8 cellular contexts compared by ENCODE assay signal in the genomic region with DNA sequence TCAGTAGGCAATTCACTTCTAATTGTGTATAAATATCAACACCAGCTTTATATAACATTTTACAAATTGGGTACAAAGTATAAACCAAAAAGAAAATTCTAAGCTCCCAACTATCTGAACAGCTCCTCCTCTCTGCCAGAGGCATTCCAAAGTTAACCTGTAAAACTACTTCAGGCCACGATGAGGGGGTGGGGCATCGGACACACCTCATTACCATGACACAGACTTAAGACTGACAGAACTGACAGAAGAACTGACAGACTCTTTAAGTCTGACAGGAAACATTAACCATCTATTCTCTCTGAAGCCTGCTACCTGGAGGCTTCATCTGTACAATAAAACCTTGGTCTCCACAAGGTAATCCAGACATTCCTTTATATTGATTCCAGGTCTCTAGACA. TPM values are rescaled to one million over a fixed set of nuclear protein-coding genes. Genes with fewer than 3 reads are reported as not detected.
DNase-seq lines count a peak whose midpoint lies in the region; ATAC-seq and TF ChIP-seq lines count a peak whose summit lies in the region.

No MANE protein-coding gene starts in this region.

- H3K9me3 Mint-ChIP-seq in Calu3 (ENCODE audit: low read depth, unreplicated experiment): no peaks in the 10 kb centered on the region

- intact Hi-C loops in Calu3 (cut with micrococcal nuclease; ENCODE audit: unreplicated experiment): loop anchor here (5.0 kb wide), 1 partner anchor 115 kb away; a partner anchor contains a TSS
- intact Hi-C loops in esophagus squamous epithelium (cut with DNase I): no loop called here
- intact Hi-C loops in sigmoid colon (cut with DNase I): no loop called here

- peaks cover 17% of the 10 kb centered on the region for H3K36me3 Mint-ChIP-seq in Calu3 (ENCODE audit: insufficient read depth, unreplicated experiment)

- DNase-seq in Calu3 (peak; percentile 77), Peyer's patch (peak in 2 of 3 donors; percentile 70 to 73), esophagus squamous epithelium (lab: John Stamatoyannopoulos, UW) (no peak), sigmoid colon (no peak), OCI-M2 (lab: John Stamatoyannopoulos, UW; ENCODE audit: unreplicated experiment) (no peak)
- DNase-seq in NK-92 treated with Interleukin-12 subunit alpha and Interleukin-12 subunit beta, amount 100 ng/mL, for 24 hours (lab: John Stamatoyannopoulos, UW): no peak

- H3K27ac ChIP-seq in Peyer's patch (peak overlapping the region in 3 of 4 donors; percentile 81 to 98 (median 97)), esophagus squamous epithelium (peak overlapping the region; percentile 91 to 97 (median 94)), sigmoid colon (peak overlapping the region; percentile 93 to 95 (median 94))

- H3K27me3 Mint-ChIP-seq in Calu3 (ENCODE audit: unreplicated experiment): no peaks in the 10 kb centered on the region

- CTCF ChIA-PET in Calu3 (lab: Charles Lee): interaction anchor here (1.8 kb wide), 1 partner anchor 14 kb away, joined by 4 read pairs; no protein-coding TSS in a partner anchor

- H3K4me1 ChIP-seq in Peyer's patch (peaks cover 4 to 73% (median 13%) of the 10 kb centered on the region in 4 donors), esophagus squamous epithelium (peaks cover 56 to 89% (median 75%) of the 10 kb centered on the region in 3 donors), sigmoid colon (peaks cover 0 to 96% (median 89%) of the 10 kb centered on the region in 4 donors)

- ATAC-seq in HG02973 (IDR thresholded peaks at IDR 0.05; ENCODE audit: unreplicated experiment) (no peak), GM19351 (IDR thresholded peaks at IDR 0.05; ENCODE audit: unreplicated experiment) (no peak)

- TF ChIP-seq POLR2A in Peyer's patch (IDR thresholded peaks at IDR 0.05) (no peak), esophagus squamous epithelium (IDR thresholded peaks at IDR 0.05) (no peak), sigmoid colon (IDR thresholded peaks at IDR 0.05) (no peak)

- no peaks in the 10 kb centered on the region for H3K36me3 ChIP-seq in Peyer's patch
- no peaks in the 10 kb centered on the region for H3K36me3 ChIP-seq in esophagus squamous epithelium
- no peaks in the 10 kb centered on the region for H3K36me3 ChIP-seq in sigmoid colon

- H3K4me3 Mint-ChIP-seq in Calu3 (ENCODE audit: low read depth, unreplicated experiment): peak overlapping the region; percentile 65

- peak overlapping the region; percentile 96 for H3K27ac Mint-ChIP-seq in Calu3 (ENCODE audit: unreplicated experiment)

- H3K27me3 ChIP-seq in Peyer's patch: no peaks in the 10 kb centered on the region
- no peaks in the 10 kb centered on the region for H3K27me3 ChIP-seq in esophagus squamous epithelium
- no peaks in the 10 kb centered on the region for H3K27me3 ChIP-seq in sigmoid colon

- no TSS peak for BruUV-seq in Calu3 (replicated peaks; lab: Mats Ljungman, UMichigan)

- peaks cover 83% of the 10 kb centered on the region for H3K4me1 Mint-ChIP-seq in Calu3 (ENCODE audit: low read depth, unreplicated experiment)

- 12 to 30% methylated on average over 2 of the region's 2 CpGs for WGBS in esophagus squamous epithelium, 2 donors
- 23 to 42% methylated on average over 2 of the region's 2 CpGs for whole genome bisulfite sequencing in sigmoid colon, 2 donors

- no peak overlapping the region for H3K4me3 ChIP-seq in Peyer's patch
- peak overlapping the region in 3 of 4 donors; percentile 15 to 42 (median 17) for H3K4me3 ChIP-seq in esophagus squamous epithelium
- H3K4me3 ChIP-seq in sigmoid colon: peak overlapping the region in 1 of 4 donors; percentile 1

- no peak for TF ChIP-seq EP300 in sigmoid colon (IDR thresholded peaks at IDR 0.05)

- H3K9me3 ChIP-seq in Peyer's patch (no peaks in the 10 kb centered on the region), esophagus squamous epithelium (no peaks in the 10 kb centered on the region), sigmoid colon (no peaks in the 10 kb centered on the region)

- TF ChIP-seq CTCF in Calu3 (IDR thresholded peaks at IDR 0.05; ENCODE audit: unreplicated experiment): no peak
- TF ChIP-seq CTCF in Peyer's patch (IDR thresholded peaks at IDR 0.05): peak in 2 of 6 experiments; percentile 27 to 28
- peak in 1 of 6 experiments; percentile 21 for TF ChIP-seq CTCF in esophagus squamous epithelium (IDR thresholded peaks at IDR 0.05)
- no peak for TF ChIP-seq CTCF in sigmoid colon (IDR thresholded peaks at IDR 0.05)

RNA-seq across cellular contexts. Expression of a gene that starts 12.3 kb away (rescaled TPM):
- total RNA-seq in Calu3 (2022) (61.2 and 66.6 TPM in 2 replicates), Peyer's patch (100 to 1,000 TPM in 1 of 4 donors, 10 to 100 TPM in 3; 53.6 to 137 (median 71.0) TPM), esophagus squamous epithelium (10 to 100 TPM; 52.1 to 94.2 (median 60.5) TPM), sigmoid colon (100 to 1,000 TPM; 105 to 127 (median 119) TPM)
- 10 to 100 TPM in 2 of 3 donors, 1 to 10 TPM in 1; 6.9 to 38.6 (median 11.4) TPM for polyA plus RNA-seq in sigmoid colon

RNA-seq across cellular contexts. Expression of a gene that starts 39.4 kb away (rescaled TPM):
- total RNA-seq in Calu3 (2022) (10.5 and 13.0 TPM in 2 replicates), Peyer's patch (100 to 1,000 TPM in 1 of 4 donors, 10 to 100 TPM in 3; 22.9 to 107 (median 65.3) TPM), esophagus squamous epithelium (10 to 100 TPM in 1 of 4 donors, 1 to 10 TPM in 3; 6.4 to 15.1 (median 7.3) TPM), sigmoid colon (10 to 100 TPM; 22.1 to 35.3 (median 26.9) TPM)
- polyA plus RNA-seq in sigmoid colon: 100 to 1,000 TPM in 1 of 3 donors, 1 to 10 TPM in 2; 8.7 to 107 (median 9.6) TPM

Comparison
In these comparisons a context has a peak if more than half of its experiments do, and no peak if none do; other contexts are left out.
1. DNase-seq: peak in Calu3 (single experiment) and Peyer's patch (2 of 3); none in esophagus squamous epithelium (single experiment), sigmoid colon (single experiment), NK-92 treated with Interleukin-12 subunit alpha and Interleukin-12 subunit beta, amount 100 ng/mL, for 24 hours (single experiment) and OCI-M2 (single experiment).
2. H3K4me3 ChIP-seq: peak in esophagus squamous epithelium (3 of 4); none in Peyer's patch (0 of 4).
3. Peak in every context shown above with its lines, with median percentiles within 50 percentile points of each other: H3K27ac ChIP-seq.